Comparison of ENCODE assay signal across 9 cellular contexts in genomic region chr14:55332654-55333570, GRCh38.
A peak's percentile ranks its signal among the peaks of the same experiment; 100 is the strongest.
DNase-seq lines count a peak whose midpoint lies in the region; ATAC-seq and TF ChIP-seq lines count a peak whose summit lies in the region.
"Had no signal": no experiment of that assay in that cellular context is flagged by ENCODE, and none has a peak within 500 bp of the region (broad histone marks: within the 10 kb centered on the region; RNA-seq: fewer than 3 reads in every experiment).

No MANE protein-coding gene starts in this region.

- no peaks in the 10 kb centered on the region for H3K9me3 Mint-ChIP-seq in activated CD4-positive, alpha-beta T cell treated with anti-CD3 and anti-CD28 coated beads, Interleukin-2, amount 10 ng/mL, durations not matched to agents 7 days and 5 days
- no peaks in the 10 kb centered on the region for H3K9me3 Mint-ChIP-seq in nephron
- H3K9me3 Mint-ChIP-seq: dendritic cell treated with granulocyte-macrophage colony-stimulating factor and Interleukin-4, amounts not matched to agents 40 ng/mL and 50 ng/mL, for 4 days had no signal

- H3K4me3 Mint-ChIP-seq in activated CD4-positive, alpha-beta T cell treated with anti-CD3 and anti-CD28 coated beads, Interleukin-2, amount 10 ng/mL, durations not matched to agents 7 days and 5 days = peak overlapping the region; percentile 67
- H3K4me3 Mint-ChIP-seq in nephron = no peak overlapping the region
- H3K4me3 Mint-ChIP-seq: dendritic cell treated with granulocyte-macrophage colony-stimulating factor and Interleukin-4, amounts not matched to agents 40 ng/mL and 50 ng/mL, for 4 days had no signal

- peaks cover 18% of the 10 kb centered on the region for H3K36me3 Mint-ChIP-seq in activated CD4-positive, alpha-beta T cell treated with anti-CD3 and anti-CD28 coated beads, Interleukin-2, amount 10 ng/mL, durations not matched to agents 7 days and 5 days (ENCODE audit: low read depth)
- H3K36me3 Mint-ChIP-seq in nephron (ENCODE audit: low read depth) = no peaks in the 10 kb centered on the region

- H3K27me3 Mint-ChIP-seq in activated CD4-positive, alpha-beta T cell treated with anti-CD3 and anti-CD28 coated beads, Interleukin-2, amount 10 ng/mL, durations not matched to agents 7 days and 5 days = no peaks in the 10 kb centered on the region
- H3K27me3 Mint-ChIP-seq in nephron (ENCODE audit: low read depth) = no peaks in the 10 kb centered on the region
- H3K27me3 Mint-ChIP-seq: dendritic cell treated with granulocyte-macrophage colony-stimulating factor and Interleukin-4, amounts not matched to agents 40 ng/mL and 50 ng/mL, for 4 days had no signal

- H3K4me1 Mint-ChIP-seq in activated CD4-positive, alpha-beta T cell treated with anti-CD3 and anti-CD28 coated beads, Interleukin-2, amount 10 ng/mL, durations not matched to agents 7 days and 5 days = peaks cover 66% of the 10 kb centered on the region
- peaks cover 51% of the 10 kb centered on the region for H3K4me1 Mint-ChIP-seq in nephron

- peak; percentile 62 for ATAC-seq in GM18868 (IDR thresholded peaks at IDR 0.05; ENCODE audit: unreplicated experiment)
- peak; percentile 55 for ATAC-seq in HG02678 (IDR thresholded peaks at IDR 0.05; ENCODE audit: unreplicated experiment)

- CTCF ChIA-PET in activated CD4-positive, alpha-beta T cell treated with anti-CD3 and anti-CD28 coated beads, Interleukin-2, amount 10 ng/mL, durations not matched to agents 7 days and 5 days (lab: Charles Lee) = interaction anchor here (0.6 to 1.5 kb wide), 5 partner anchors 14 to 26 kb away, joined by 3 to 6 read pairs (median 4); no protein-coding TSS in a partner anchor

- peak; percentile 51 for DNase-seq in activated CD4-positive, alpha-beta T cell treated with anti-CD3 and anti-CD28 coated beads, Interleukin-2, amount 10 ng/mL, durations not matched to agents 7 days and 5 days
- DNase-seq in KG1 (lab: John Stamatoyannopoulos, UW) (no peak), NCI-H1694 treated with DMSO at 0.1 percent for 48 hours (lab: John Stamatoyannopoulos, UW) (no peak), EL (no peak), NCI-H146 (lab: John Stamatoyannopoulos, UW) (no peak)

- POLR2A ChIA-PET in activated CD4-positive, alpha-beta T cell treated with anti-CD3 and anti-CD28 coated beads, Interleukin-2, amount 10 ng/mL, durations not matched to agents 7 days and 5 days (lab: Charles Lee) = no interaction called here

- no peak for TF ChIP-seq CTCF in nephron (IDR thresholded peaks at IDR 0.05; ENCODE audit: unreplicated experiment in 3 of 3)

- H3K27ac Mint-ChIP-seq in activated CD4-positive, alpha-beta T cell treated with anti-CD3 and anti-CD28 coated beads, Interleukin-2, amount 10 ng/mL, durations not matched to agents 7 days and 5 days = peak overlapping the region; percentile 90
- H3K27ac Mint-ChIP-seq in nephron = peak overlapping the region; percentile 74 to 86 (median 79)
- H3K27ac Mint-ChIP-seq: dendritic cell treated with granulocyte-macrophage colony-stimulating factor and Interleukin-4, amounts not matched to agents 40 ng/mL and 50 ng/mL, for 4 days had no signal
